In genomic region chr16:74999208-74999682, GRCh38 we compare ENCODE assay signal across 8 cellular contexts. TPM values are rescaled to one million over a fixed set of nuclear protein-coding genes. Genes with fewer than 3 reads are reported as not detected.
DNase-seq lines count a peak whose midpoint lies in the region; ATAC-seq, FAIRE-seq and TF ChIP-seq lines count a peak whose summit lies in the region.

No MANE protein-coding gene starts in this region.

- H3K9ac ChIP-seq in OCI-LY3 (ENCODE audit: low read length) = peak overlapping the region; percentile 75
- H3K9ac ChIP-seq in GM12878 (ENCODE audit: control insufficient read depth, insufficient read depth, low read length) = peak overlapping the region; percentile 50

- TF ChIP-seq CTCF in OCI-LY3 (IDR thresholded peaks at IDR 0.05; ENCODE audit: low read depth, low read length) (no peak), GM12878 (IDR thresholded peaks at IDR 0.05 in 2 of 3, conservative IDR thresholded peaks at IDR 0.05 in 1 of 3; ENCODE audit: control insufficient read depth in 2 of 3, extremely low read depth in 1 of 3, insufficient read depth in 1 of 3, low read depth in 3 of 3, low read length in 3 of 3) (no peak), spleen (IDR thresholded peaks at IDR 0.05 in 8 of 11, conservative IDR thresholded peaks at IDR 0.05 in 3 of 11) (no peak)

- SMC1A ChIA-PET in GM12878 (lab: Charles Lee; ENCODE audit: uncharacterized antibody, unreplicated experiment) = interaction anchor here (4.1 kb wide), 1 partner anchor 111 kb away, joined by 69 read pairs; no protein-coding TSS in a partner anchor

- in situ Hi-C loops in GM12878 (cut with MboI) = no loop called here

- 4% methylated on average over 5 of the region's 51 CpGs for WGBS in GM12878 (ENCODE audit: insufficient coverage, insufficient replicate concordance, low lambda C conversion rate, missing lambda C conversion rate)
- 0 to 2% (median 1%) methylated on average over 29 to 51 of the region's 51 CpGs for WGBS in spleen, 5 donors

- POLR2A ChIA-PET in GM12878 (lab: Charles Lee) = interaction anchor here (3.4 kb wide), 1 partner anchor 112 kb away, joined by 13 read pairs; no protein-coding TSS in a partner anchor

- H4K20me1 ChIP-seq in OCI-LY3 (ENCODE audit: insufficient read depth, low read length) = peaks cover 10% of the 10 kb centered on the region; the same call in 1 of the 2 replicates
- H4K20me1 ChIP-seq in GM12878 (ENCODE audit: control insufficient read depth, insufficient read depth) = no peaks in the 10 kb centered on the region

- H3K4me1 Mint-ChIP-seq in immature natural killer cell = peaks cover 17 to 21% of the 10 kb centered on the region in 2 donors

- H3K4me3 ChIP-seq in OCI-LY3 (ENCODE audit: low read length) (peak overlapping the region; percentile 89), GM12878 (peak overlapping the region; percentile 64), spleen (peak overlapping the region; percentile 51 to 85 (median 66))

- H2AFZ ChIP-seq in OCI-LY3 (ENCODE audit: low read depth, low read length) (peak overlapping the region; percentile 78), GM12878 (ENCODE audit: control insufficient read depth, low read depth, low read length) (no peak overlapping the region; the same call in 1 of the 2 replicates)

- CTCF ChIA-PET in GM12878 (lab: Yijun Ruan, JAX) = interaction anchor here (0.6 to 1.9 kb wide), 5 partner anchors 9 to 270 kb away, joined by 3 to 6 read pairs (median 3); no protein-coding TSS in a partner anchor

- RAD21 ChIA-PET in GM12878 (lab: Charles Lee; ENCODE audit: unreplicated experiment) = interaction anchor here (0.6 to 5.5 kb wide), 4 partner anchors 14 to 111 kb away, joined by 3 to 92 read pairs (median 10); partner anchors contain the start of gene WDR59

- peaks cover 18% of the 10 kb centered on the region for H3K4me1 ChIP-seq in OCI-LY3 (ENCODE audit: low read length)
- peaks cover 8% of the 10 kb centered on the region for H3K4me1 ChIP-seq in GM12878 (ENCODE audit: control insufficient read depth, insufficient read depth, low read length)
- peaks cover 13 to 47% (median 27%) of the 10 kb centered on the region in 6 donors for H3K4me1 ChIP-seq in spleen

- no peak for TF ChIP-seq EP300 in GM12878 (IDR thresholded peaks at IDR 0.05; ENCODE audit: borderline replicate concordance in 1 of 2, control insufficient read depth in 1 of 2, low read depth in 2 of 2, low read length in 2 of 2)

- H3K27ac ChIP-seq in OCI-LY3 (ENCODE audit: low read length) (no peak overlapping the region), GM12878 (ENCODE audit: control insufficient read depth, insufficient read depth) (no peak overlapping the region), spleen (peak overlapping the region in 7 of 8 donors; percentile 26 to 83 (median 59))

- BruUV-seq in GM12878 (replicated peaks; lab: Mats Ljungman, UMichigan) = no TSS peak

- H3K27ac Mint-ChIP-seq in immature natural killer cell = no peak overlapping the region

- intact Hi-C loops in GM12878 (cut with micrococcal nuclease; ENCODE audit: unreplicated experiment) = loop anchor here (10.0 kb wide), 1 partner anchor 134 kb away; no protein-coding TSS in a partner anchor
- intact Hi-C loops in spleen (cut with DNase I; ENCODE audit: low total_unique reads) = loop anchor here (2.0 kb wide), 1 partner anchor 108 kb away; no protein-coding TSS in a partner anchor

- peaks cover 9 to 22% (median 15%) of the 10 kb centered on the region in 3 donors for H3K27me3 Mint-ChIP-seq in immature natural killer cell (ENCODE audit: low read depth in 3 of 3)

- no peaks in the 10 kb centered on the region for H3K9me3 ChIP-seq in OCI-LY3 (ENCODE audit: insufficient read depth, low read length)
- H3K9me3 ChIP-seq in GM12878 (replicated peaks; ENCODE audit: control insufficient read depth, insufficient read depth, low read length) = no peaks in the 10 kb centered on the region
- no peaks in the 10 kb centered on the region for H3K9me3 ChIP-seq in spleen

- H3K79me2 ChIP-seq in OCI-LY3 (ENCODE audit: low read length) (no peaks in the 10 kb centered on the region), GM12878 (ENCODE audit: control insufficient read depth, insufficient read depth, low read length) (peaks cover 40% of the 10 kb centered on the region)

- H3K36me3 Mint-ChIP-seq in immature natural killer cell = no peaks in the 10 kb centered on the region

- peak; percentile 21 for ATAC-seq in HG02610 (IDR thresholded peaks at IDR 0.05; ENCODE audit: unreplicated experiment)
- ATAC-seq in GM12878 = peak; percentile 8

- peaks cover 29% of the 10 kb centered on the region for H3K27me3 ChIP-seq in OCI-LY3 (ENCODE audit: low read depth, low read length)
- no peaks in the 10 kb centered on the region for H3K27me3 ChIP-seq in GM12878 (replicated peaks in 1 of 2; ENCODE audit: control insufficient read depth in 2 of 2, insufficient read depth in 2 of 2, low read length in 1 of 2)
- H3K27me3 ChIP-seq in spleen (replicated peaks in 1 of 7) = peaks cover 0 to 40% (median 17%) of the 10 kb centered on the region in 7 donors

- FAIRE-seq in GM12878 (lab: Jason Lieb, UNC) = no peak

- H3K36me3 ChIP-seq in OCI-LY3 (replicated peaks; ENCODE audit: low read depth, low read length) = no peaks in the 10 kb centered on the region
- H3K36me3 ChIP-seq in GM12878 (ENCODE audit: control insufficient read depth in 2 of 2, insufficient read depth in 2 of 2, low read length in 1 of 2) = no peaks in the 10 kb centered on the region
- no peaks in the 10 kb centered on the region for H3K36me3 ChIP-seq in spleen

- no peaks in the 10 kb centered on the region for H3K9me3 Mint-ChIP-seq in immature natural killer cell

- no peak for TF ChIP-seq POLR2A in GM12878 (IDR thresholded peaks at IDR 0.05; ENCODE audit: low read depth, low read length)
- TF ChIP-seq POLR2A in spleen (IDR thresholded peaks at IDR 0.05) = no peak

- H3K4me2 ChIP-seq in OCI-LY3 (ENCODE audit: low read length) (peak overlapping the region; percentile 77), GM12878 (ENCODE audit: control insufficient read depth, insufficient read depth) (peak overlapping the region; percentile 78)

- DNase-seq in DMS53 (lab: John Stamatoyannopoulos, UW) (peak; percentile 65), DMS53 treated with DMSO at 0.1 percent for 48 hours (lab: John Stamatoyannopoulos, UW; ENCODE audit: unreplicated experiment) (no peak), GM12878 (ENCODE audit: low read depth, low spot score) (no peak), immature natural killer cell (peak in 1 of 3 donors; percentile 43), spleen (peak; percentile 85), NCI-H2196 treated with DMSO at 0.1 percent for 48 hours (lab: John Stamatoyannopoulos, UW; ENCODE audit: unreplicated experiment) (no peak)

- no peak for TF ChIP-seq RAD21 in GM12878 (IDR thresholded peaks at IDR 0.05; ENCODE audit: insufficient read depth, low read depth, low read length)

- H3K4me3 Mint-ChIP-seq in immature natural killer cell = peak overlapping the region; percentile 56 to 83 (median 77)

TF ChIP-seq in GM12878, 131 proteins besides CTCF, POLR2A, EP300 and RAD21 (continues in another document):
- TF ChIP-seq EGR1 (IDR thresholded peaks at IDR 0.05; ENCODE audit: borderline replicate concordance in 1 of 2, low read depth in 2 of 2, low read length in 2 of 2) (peak in 1 of 2 experiments; percentile 60; a peak in 2 of 3 replicates), MEF2B (IDR thresholded peaks at IDR 0.05; ENCODE audit: partially characterized antibody, poor library complexity, severe bottlenecking) (no peak), LARP7 (IDR thresholded peaks at IDR 0.05) (0 out of 2 replicates have a peak, but pooled peaks have one; percentile 32), GABPA (IDR thresholded peaks at IDR 0.05; ENCODE audit: low read depth) (no peak)

RNA-seq across cellular contexts. Expression of gene ZNRF1, which starts 0.4 kb away (rescaled TPM):
- 35.1 and 37.4 TPM in 2 replicates for total RNA-seq in GM12878 (2013; cell fraction: nucleolus; rRNA removed)
- 15.6 and 16.3 TPM in 2 replicates for total RNA-seq in GM12878 (2014; rRNA removed)
- total RNA-seq in GM12878 (2014; rRNA removed; fragmentation: Illumina TruSeq; extraction: Trizol) = 6.1 and 7.1 TPM in 2 replicates
- total RNA-seq in GM12878 (2021) = 24.2 and 25.9 TPM in 2 replicates
- 3.4 TPM for polyA plus RNA-seq in GM12878 (2011; ENCODE audit: low read depth)
- polyA plus RNA-seq in GM12878 (2011; rRNA removed) = 12.1 and 19.7 TPM in 2 replicates
- polyA plus RNA-seq in GM12878 (2011; cell fraction: cytosol; rRNA removed) = 11.1 and 19.5 TPM in 2 replicates
- polyA plus RNA-seq in GM12878 (2011; cell fraction: nucleus; rRNA removed) = 17.6 and 19.0 TPM in 2 replicates
- 11.1 and 12.1 TPM in 2 replicates for polyA plus RNA-seq in GM12878 (2012)
- polyA plus RNA-seq in GM12878 (2014; fragmentation: Illumina TruSeq; extraction: Trizol) = 7.8 and 14.4 TPM in 2 replicates
- polyA plus RNA-seq in GM12878 (2014; fragmentation: Nextera tagmentation; extraction: Ambion mirVana) = 10 to 100 TPM; 12.0 to 14.2 TPM
- 23.0 and 26.4 TPM in 2 replicates for polyA plus RNA-seq in GM12878 (2014; rRNA removed)
- polyA plus RNA-seq in GM12878 (2016; fragmentation: Nextera tagmentation; extraction: Ambion mirVana) = 1 to 10 TPM; 5.8 to 6.7 TPM
- 15.7 and 16.9 TPM in 2 replicates for polyA minus RNA-seq in GM12878 (2011; rRNA and poly(A)+ RNA removed)
- polyA minus RNA-seq in GM12878 (2011; cell fraction: cytosol; rRNA and poly(A)+ RNA removed) = 9.1 and 12.5 TPM in 2 replicates
- polyA minus RNA-seq in GM12878 (2011; cell fraction: nucleus; rRNA and poly(A)+ RNA removed) = 8.5 and 16.7 TPM in 2 replicates
- 1 to 10 TPM in 1 of 3 donors, under 1 TPM in 2; 0.21 to 1.3 (median 0.68) TPM for polyA plus RNA-seq in immature natural killer cell
- 10 to 100 TPM in 1 of 7 donors, 1 to 10 TPM in 6; 3.7 to 13.4 (median 8.9) TPM for total RNA-seq in spleen
- polyA plus RNA-seq in spleen = 1 to 10 TPM; 1.4 to 2.4 (median 2.1) TPM

RNA-seq across cellular contexts. Expression of gene WDR59, which starts 14.3 kb away (rescaled TPM):
- 135 and 136 TPM in 2 replicates for total RNA-seq in GM12878 (2013; cell fraction: nucleolus; rRNA removed)
- 23.7 and 24.3 TPM in 2 replicates for total RNA-seq in GM12878 (2014; rRNA removed)
- 17.2 and 19.0 TPM in 2 replicates for total RNA-seq in GM12878 (2014; rRNA removed; fragmentation: Illumina TruSeq; extraction: Trizol)
- 54.9 and 62.0 TPM in 2 replicates for total RNA-seq in GM12878 (2021)
- polyA plus RNA-seq in GM12878 (2011; ENCODE audit: low read depth) = 19.6 TPM
- polyA plus RNA-seq in GM12878 (2011; rRNA removed) = 64.5 and 78.4 TPM in 2 replicates
- polyA plus RNA-seq in GM12878 (2011; cell fraction: cytosol; rRNA removed) = 55.0 and 58.9 TPM in 2 replicates
- 158 and 164 TPM in 2 replicates for polyA plus RNA-seq in GM12878 (2011; cell fraction: nucleus; rRNA removed)
- polyA plus RNA-seq in GM12878 (2012) = 46.0 and 48.8 TPM in 2 replicates
- 31.1 and 32.7 TPM in 2 replicates for polyA plus RNA-seq in GM12878 (2014; fragmentation: Illumina TruSeq; extraction: Trizol)
- 10 to 100 TPM in 1 of 2 experiments, 1 to 10 TPM in 1; 9.7 to 11.5 TPM for polyA plus RNA-seq in GM12878 (2014; fragmentation: Nextera tagmentation; extraction: Ambion mirVana)
- polyA plus RNA-seq in GM12878 (2014; rRNA removed) = 35.1 and 37.7 TPM in 2 replicates
- 10 to 100 TPM; 19.9 to 25.3 TPM for polyA plus RNA-seq in GM12878 (2016; fragmentation: Nextera tagmentation; extraction: Ambion mirVana)
- polyA minus RNA-seq in GM12878 (2011; rRNA and poly(A)+ RNA removed) = 79.4 and 90.2 TPM in 2 replicates
- polyA minus RNA-seq in GM12878 (2011; cell fraction: cytosol; rRNA and poly(A)+ RNA removed) = 27.7 and 34.0 TPM in 2 replicates
- 29.5 and 51.9 TPM in 2 replicates for polyA minus RNA-seq in GM12878 (2011; cell fraction: nucleus; rRNA and poly(A)+ RNA removed)
- 10 to 100 TPM in 1 of 3 donors, 1 to 10 TPM in 2; 3.1 to 10.2 (median 6.5) TPM for polyA plus RNA-seq in immature natural killer cell
- 10 to 100 TPM; 26.1 to 76.7 (median 63.1) TPM for total RNA-seq in spleen
- polyA plus RNA-seq in spleen = 10 to 100 TPM; 18.1 to 32.0 (median 28.0) TPM

Comparison
In these comparisons a context has a peak if more than half of its experiments do, and no peak if none do; other contexts are left out.
1. DNase-seq: peak in DMS53 (single experiment) and spleen (single experiment); none in DMS53 treated with DMSO at 0.1 percent for 48 hours (single experiment), GM12878 (single experiment) and NCI-H2196 treated with DMSO at 0.1 percent for 48 hours (single experiment).
2. H3K27ac ChIP-seq: peak in spleen (7 of 8); none in OCI-LY3 (single experiment) and GM12878 (single experiment).
3. Peak in every context shown above with its lines, with median percentiles within 50 percentile points of each other: H3K4me3 ChIP-seq.